In genomic region chr1:22794691-22795090, GRCh38 we compare ENCODE assay signal across 19 cellular contexts.
A peak's percentile ranks its signal among the peaks of the same experiment; 100 is the strongest.
DNase-seq lines count a peak whose midpoint lies in the region; ATAC-seq, FAIRE-seq and TF ChIP-seq lines count a peak whose summit lies in the region.
"Had no signal": no experiment of that assay in that cellular context is flagged by ENCODE, and none has a peak within 500 bp of the region (broad histone marks: within the 10 kb centered on the region; RNA-seq: fewer than 3 reads in every experiment).

No MANE protein-coding gene starts in this region.

- H3K9ac ChIP-seq in neural progenitor cell = no peak overlapping the region

- no peaks in the 10 kb centered on the region for H3K9me3 Mint-ChIP-seq in neural progenitor cell
- no peaks in the 10 kb centered on the region for H3K9me3 Mint-ChIP-seq in CD8-positive, alpha-beta T cell
- H3K9me3 Mint-ChIP-seq: activated naive CD4-positive, alpha-beta T cell treated with anti-CD3 and anti-CD28 coated beads for 36 hours; type B pancreatic cell had no signal

- H3K9me3 ChIP-seq in SJCRH30 (replicated peaks) (no peaks in the 10 kb centered on the region), neural progenitor cell (ENCODE audit: low read depth) (no peaks in the 10 kb centered on the region)
- no peaks in the 10 kb centered on the region for H3K9me3 ChIP-seq in CD8-positive, alpha-beta T cell (ENCODE audit: low read length)
- H3K9me3 ChIP-seq: neutrophil, sigmoid colon had no signal

- H3K27ac Mint-ChIP-seq in neural progenitor cell = peak overlapping the region; percentile 55
- no peak overlapping the region for H3K27ac Mint-ChIP-seq in CD8-positive, alpha-beta T cell
- H3K27ac Mint-ChIP-seq: activated naive CD4-positive, alpha-beta T cell treated with anti-CD3 and anti-CD28 coated beads for 36 hours; T-helper 17 cell; type B pancreatic cell had no signal

- H3K4me3 Mint-ChIP-seq in neural progenitor cell = peak overlapping the region; percentile 35
- H3K4me3 Mint-ChIP-seq in CD8-positive, alpha-beta T cell = no peak overlapping the region
- H3K4me3 Mint-ChIP-seq: activated naive CD4-positive, alpha-beta T cell treated with anti-CD3 and anti-CD28 coated beads for 36 hours; T-helper 17 cell; type B pancreatic cell had no signal

- H3K27me3 Mint-ChIP-seq in neural progenitor cell (ENCODE audit: insufficient read depth, low read depth) = no peaks in the 10 kb centered on the region
- H3K27me3 Mint-ChIP-seq in CD8-positive, alpha-beta T cell (ENCODE audit: low read depth) = peaks cover 3% of the 10 kb centered on the region

- H3K4me1 Mint-ChIP-seq in neural progenitor cell = peaks cover 71% of the 10 kb centered on the region
- no peaks in the 10 kb centered on the region for H3K4me1 Mint-ChIP-seq in CD8-positive, alpha-beta T cell (ENCODE audit: low read depth)

- H3K4me2 ChIP-seq in neural progenitor cell = peak overlapping the region; percentile 46

- H3K4me1 ChIP-seq in SJCRH30 (peaks cover 15% of the 10 kb centered on the region), neural progenitor cell (peaks cover 76% of the 10 kb centered on the region)
- no peaks in the 10 kb centered on the region for H3K4me1 ChIP-seq in CD8-positive, alpha-beta T cell (ENCODE audit: insufficient read depth, low read length)

- H4K20me1 ChIP-seq in neural progenitor cell (ENCODE audit: low read depth) = peaks cover 17% of the 10 kb centered on the region

- CTCF ChIA-PET in CD8-positive, alpha-beta T cell (lab: Charles Lee) = no interaction called here

- no peak overlapping the region for H3K27ac ChIP-seq in SJCRH30
- peak overlapping the region; percentile 78 for H3K27ac ChIP-seq in neural progenitor cell
- no peak overlapping the region for H3K27ac ChIP-seq in CD8-positive, alpha-beta T cell (ENCODE audit: low read depth, low read length)
- H3K27ac ChIP-seq: brain microvascular endothelial cell, neutrophil had no signal

- H3K36me3 Mint-ChIP-seq in neural progenitor cell = no peaks in the 10 kb centered on the region
- no peaks in the 10 kb centered on the region for H3K36me3 Mint-ChIP-seq in CD8-positive, alpha-beta T cell
- H3K36me3 Mint-ChIP-seq: type B pancreatic cell had no signal

- no peak for TF ChIP-seq POLR2A in GM12892 (IDR thresholded peaks at IDR 0.05; ENCODE audit: low read depth, low read length)

- peaks cover 38% of the 10 kb centered on the region for H3F3A ChIP-seq in neural progenitor cell (ENCODE audit: low read depth)

- FAIRE-seq in GM12892 (lab: Jason Lieb, UNC) = no peak
- FAIRE-seq: G401.6 had no signal

- ATAC-seq in Right ventricle myocardium superior (ENCODE audit: poor library complexity) (peak; percentile 57), HG02885 (IDR thresholded peaks at IDR 0.05; ENCODE audit: poor library complexity, unreplicated experiment) (no peak)
- no peak for ATAC-seq in CD8-positive, alpha-beta T cell
- ATAC-seq: T-helper 17 cell had no signal

- no peak for TF ChIP-seq CTCF in neural progenitor cell (IDR thresholded peaks at IDR 0.05)
- TF ChIP-seq CTCF in CD8-positive, alpha-beta T cell (IDR thresholded peaks at IDR 0.05) = no peak

- H3K36me3 ChIP-seq in SJCRH30 = no peaks in the 10 kb centered on the region; the same call in 1 of the 2 replicates
- no peaks in the 10 kb centered on the region for H3K36me3 ChIP-seq in neural progenitor cell
- H3K36me3 ChIP-seq in CD8-positive, alpha-beta T cell (ENCODE audit: insufficient read depth, low read length) = no peaks in the 10 kb centered on the region
- H3K36me3 ChIP-seq: brain microvascular endothelial cell, neutrophil, sigmoid colon had no signal

- peaks cover 11% of the 10 kb centered on the region for H3K79me2 ChIP-seq in neural progenitor cell (ENCODE audit: low read depth)

- POLR2A ChIA-PET in CD8-positive, alpha-beta T cell (lab: Charles Lee) = no interaction called here

- no peak overlapping the region for H3K4me3 ChIP-seq in SJCRH30
- H3K4me3 ChIP-seq in neural progenitor cell = no peak overlapping the region
- no peak overlapping the region for H3K4me3 ChIP-seq in CD8-positive, alpha-beta T cell (ENCODE audit: low read depth, low read length)
- H3K4me3 ChIP-seq: dorsolateral prefrontal cortex, sigmoid colon had no signal

- no peak overlapping the region for H2AFZ ChIP-seq in neural progenitor cell (replicated peaks)

- intact Hi-C loops in Right ventricle myocardium superior (cut with DNase I) = loop anchor here (2.0 kb wide), 1 partner anchor 40 kb away; no protein-coding TSS in a partner anchor
- intact Hi-C loops in CD8-positive, alpha-beta T cell (cut with DNase I, micrococcal nuclease) = no loop called here

- DNase-seq in AG08396 (ENCODE audit: low spot score) (peak; percentile 42), SJCRH30 (peak; percentile 75 to 88), Right ventricle myocardium superior (peak; percentile 51), neural progenitor cell (ENCODE audit: low spot score) (peak; percentile 70), DMS114 treated with DMSO at 0.1 percent for 48 hours (lab: John Stamatoyannopoulos, UW; ENCODE audit: unreplicated experiment) (no peak), GM12892 (ENCODE audit: insufficient read length) (no peak)
- DNase-seq in CD8-positive, alpha-beta T cell = no peak
- DNase-seq: activated CD4-positive, alpha-beta T cell treated with anti-CD3 and anti-CD28 coated beads for 48 hours; activated naive CD4-positive, alpha-beta T cell treated with anti-CD3 and anti-CD28 coated beads for 36 hours; brain microvascular endothelial cell; dorsolateral prefrontal cortex; NCI-H1048; sigmoid colon; stimulated activated CD4-positive, alpha-beta T cell treated with anti-CD3 and anti-CD28 coated beads, Interleukin-4, amount 100 ng/mL, for 4 hours; T-helper 17 cell had no signal

- H3K27me3 ChIP-seq in SJCRH30 (no peaks in the 10 kb centered on the region), neural progenitor cell (no peaks in the 10 kb centered on the region)
- H3K27me3 ChIP-seq in CD8-positive, alpha-beta T cell (ENCODE audit: insufficient read depth, low read length) = no peaks in the 10 kb centered on the region
- H3K27me3 ChIP-seq: brain microvascular endothelial cell, dorsolateral prefrontal cortex, neutrophil, sigmoid colon had no signal

Comparison
In these comparisons a context has a peak if more than half of its experiments do, and no peak if none do; other contexts are left out.
1. DNase-seq: peak in AG08396 (single experiment), SJCRH30 (2 of 2), Right ventricle myocardium superior (single experiment) and neural progenitor cell (single experiment); none in DMS114 treated with DMSO at 0.1 percent for 48 hours (single experiment), CD8-positive, alpha-beta T cell (0 of 7) and GM12892 (single experiment).